ENCODE assay signal across 11 cellular contexts in genomic region chr17:48564200-48565023, GRCh38. TPM values are rescaled to one million over a fixed set of nuclear protein-coding genes. Genes with fewer than 3 reads are reported as not detected.
DNase-seq lines count a peak whose midpoint lies in the region; ATAC-seq, FAIRE-seq and TF ChIP-seq lines count a peak whose summit lies in the region.
"Had no signal": no experiment of that assay in that cellular context is flagged by ENCODE, and none has a peak within 500 bp of the region (broad histone marks: within the 10 kb centered on the region; RNA-seq: fewer than 3 reads in every experiment).

No MANE protein-coding gene starts in this region.

- 4 to 8% (median 5%) methylated on average over 21 to 71 of the region's 71 CpGs for WGBS in ovary, 3 donors

- no peak for ATAC-seq in HG02759 (IDR thresholded peaks at IDR 0.05; ENCODE audit: unreplicated experiment)

- H3K36me3 ChIP-seq in OCI-LY3 (replicated peaks; ENCODE audit: low read depth, low read length), result peaks cover 30% of the 10 kb centered on the region
- H3K36me3 ChIP-seq in ovary, result no peaks in the 10 kb centered on the region

- no peaks in the 10 kb centered on the region for H3K27me3 ChIP-seq in OCI-LY3 (ENCODE audit: low read depth, low read length)
- no peaks in the 10 kb centered on the region for H3K27me3 ChIP-seq in ovary

- no peaks in the 10 kb centered on the region for H3K9me3 ChIP-seq in OCI-LY3 (ENCODE audit: insufficient read depth, low read length)
- no peaks in the 10 kb centered on the region for H3K9me3 ChIP-seq in ovary

- H3K4me1 ChIP-seq in OCI-LY3 (ENCODE audit: low read length) (peaks cover 37% of the 10 kb centered on the region), ovary (ENCODE audit: insufficient read depth) (no peaks in the 10 kb centered on the region)

- TF ChIP-seq EP300 in ovary (IDR thresholded peaks at IDR 0.05), result no peak

- DNase-seq in AG20443 (ENCODE audit: low spot score) (peak; percentile 78), fibroblast of villous mesenchyme (ENCODE audit: low read depth) (no peak), ovary (no peak), cerebellum (ENCODE audit: low spot score) (no peak), amygdala (lab: John Stamatoyannopoulos, UW) (no peak), H54 (ENCODE audit: insufficient read length, low spot score) (no peak)
- DNase-seq: activated CD4-positive, alpha-beta memory T cell treated with anti-CD3 and anti-CD28 coated beads for 36 hours; PC-9 had no signal

- peak overlapping the region; percentile 63 for H3K9ac ChIP-seq in OCI-LY3 (ENCODE audit: low read length)
- H3K9ac ChIP-seq: KMS-11 had no signal

- TF ChIP-seq POLR2A in ovary (IDR thresholded peaks at IDR 0.05) (no peak), H54 (IDR thresholded peaks at IDR 0.05; ENCODE audit: low read depth, low read length) (no peak)

- H3K79me2 ChIP-seq in OCI-LY3 (ENCODE audit: low read length), result peaks cover 43% of the 10 kb centered on the region

- peak overlapping the region; percentile 71 for H3K4me3 ChIP-seq in OCI-LY3 (ENCODE audit: low read length)
- H3K4me3 ChIP-seq in fibroblast of villous mesenchyme (ENCODE audit: low read depth, low read length), result peak overlapping the region; percentile 40
- H3K4me3 ChIP-seq in ovary, result peak overlapping the region; percentile 32
- H3K4me3 ChIP-seq: PC-9 had no signal

- H3K27ac ChIP-seq in OCI-LY3 (ENCODE audit: low read length) (peak overlapping the region; percentile 16; the same call in 1 of the 2 replicates), ovary (no peak overlapping the region)
- H3K27ac ChIP-seq: KMS-11, PC-9 had no signal

- TF ChIP-seq CTCF in OCI-LY3 (IDR thresholded peaks at IDR 0.05; ENCODE audit: low read depth, low read length) (no peak), fibroblast of villous mesenchyme (IDR thresholded peaks at IDR 0.05; ENCODE audit: insufficient read depth, low read depth, low read length) (no peak), ovary (IDR thresholded peaks at IDR 0.05) (no peak)

- H2AFZ ChIP-seq in OCI-LY3 (ENCODE audit: low read depth, low read length), result no peak overlapping the region
- H2AFZ ChIP-seq: PC-9 had no signal

- intact Hi-C loops in ovary (cut with DNase I), result no loop called here

- H4K20me1 ChIP-seq in OCI-LY3 (ENCODE audit: insufficient read depth, low read length), result no peaks in the 10 kb centered on the region

- no peak for FAIRE-seq in H54 (lab: Jason Lieb, UNC)

- peak overlapping the region; percentile 72 for H3K4me2 ChIP-seq in OCI-LY3 (ENCODE audit: low read length)
- H3K4me2 ChIP-seq: KMS-11, PC-9 had no signal

RNA-seq across cellular contexts. Expression of gene HOXB4, which starts 13.7 kb away (rescaled TPM):
- total RNA-seq in fibroblast of villous mesenchyme (1.7 and 1.9 TPM in 2 replicates), ovary (1 to 10 TPM in 3 of 7 donors, under 1 TPM in 4; 0.18 to 3.4 (median 0.87) TPM), cerebellum (0.09 TPM)
- 1 to 10 TPM in 1 of 2 donors, under 1 TPM in 1; 0.13 to 1.3 TPM for polyA plus RNA-seq in ovary

RNA-seq across cellular contexts. Expression of gene HOXB2, which starts 19.5 kb away (rescaled TPM):
- total RNA-seq in fibroblast of villous mesenchyme (4.3 and 4.5 TPM in 2 replicates), ovary (10 to 100 TPM in 1 of 7 donors, 1 to 10 TPM in 6; 1.5 to 24.5 (median 7.0) TPM), cerebellum (not detected)
- polyA plus RNA-seq in ovary, result 1 to 10 TPM; 1.2 to 9.1 TPM

RNA-seq across cellular contexts. Expression of gene HOXB3, which starts 25.6 kb away (rescaled TPM):
- 4.3 and 7.1 TPM in 2 replicates for total RNA-seq in fibroblast of villous mesenchyme
- 10 to 100 TPM in 2 of 7 donors, 1 to 10 TPM in 3, under 1 TPM in 2; 0.43 to 10.7 (median 2.7) TPM for total RNA-seq in ovary
- polyA plus RNA-seq in ovary, result 1 to 10 TPM in 1 of 2 donors, under 1 TPM in 1; 0.48 to 4.7 TPM
- not detected for total RNA-seq in cerebellum

RNA-seq across cellular contexts. Expression of gene HOXB5, which starts 29.2 kb away (rescaled TPM):
- total RNA-seq in fibroblast of villous mesenchyme, result 0.32 and 0.43 TPM in 2 replicates
- total RNA-seq in ovary, result 1 to 10 TPM in 2 of 7 donors, under 1 TPM in 4, not detected in 1; 0.20 to 2.8 (median 0.66) TPM
- under 1 TPM; 0.04 to 0.53 TPM for polyA plus RNA-seq in ovary
- not detected for total RNA-seq in cerebellum
- total RNA-seq: activated CD4-positive, alpha-beta memory T cell treated with anti-CD3 and anti-CD28 coated beads for 36 hours had no signal

RNA-seq across cellular contexts. Expression of gene HOXB1, which starts 33.6 kb away (rescaled TPM):
- total RNA-seq in fibroblast of villous mesenchyme (not detected in 2 replicates), ovary (not detected), cerebellum (not detected)
- polyA plus RNA-seq in ovary, result not detected
- total RNA-seq: activated CD4-positive, alpha-beta memory T cell treated with anti-CD3 and anti-CD28 coated beads for 36 hours; PC-9 had no signal
